In genomic region chr10:26737730-26738129, GRCh38 we compare ENCODE assay signal across 1 cellular context.
TF ChIP-seq lines count a peak whose summit lies in the region.

No MANE protein-coding gene starts in this region.

TF ChIP-seq in GM12878, 131 proteins besides CTCF, POLR2A, EP300 and RAD21 (continued from another document):
- TF ChIP-seq ZNF687 (IDR thresholded peaks at IDR 0.05): peak; percentile 97
- peak; percentile 78 for TF ChIP-seq RUNX3 (IDR thresholded peaks at IDR 0.05; ENCODE audit: low read length)
- TF ChIP-seq, protein P1, sequence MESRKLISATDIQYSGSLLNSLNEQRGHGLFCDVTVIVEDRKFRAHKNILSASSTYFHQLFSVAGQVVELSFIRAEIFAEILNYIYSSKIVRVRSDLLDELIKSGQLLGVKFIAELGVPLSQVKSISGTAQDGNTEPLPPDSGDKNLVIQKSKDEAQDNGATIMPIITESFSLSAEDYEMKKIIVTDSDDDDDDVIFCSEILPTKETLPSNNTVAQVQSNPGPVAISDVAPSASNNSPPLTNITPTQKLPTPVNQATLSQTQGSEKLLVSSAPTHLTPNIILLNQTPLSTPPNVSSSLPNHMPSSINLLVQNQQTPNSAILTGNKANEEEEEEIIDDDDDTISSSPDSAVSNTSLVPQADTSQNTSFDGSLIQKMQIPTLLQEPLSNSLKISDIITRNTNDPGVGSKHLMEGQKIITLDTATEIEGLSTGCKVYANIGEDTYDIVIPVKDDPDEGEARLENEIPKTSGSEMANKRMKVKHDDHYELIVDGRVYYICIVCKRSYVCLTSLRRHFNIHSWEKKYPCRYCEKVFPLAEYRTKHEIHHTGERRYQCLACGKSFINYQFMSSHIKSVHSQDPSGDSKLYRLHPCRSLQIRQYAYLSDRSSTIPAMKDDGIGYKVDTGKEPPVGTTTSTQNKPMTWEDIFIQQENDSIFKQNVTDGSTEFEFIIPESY (IDR thresholded peaks at IDR 0.05): no peak
- no peak for TF ChIP-seq MYB (IDR thresholded peaks at IDR 0.05; ENCODE audit: borderline replicate concordance, low read depth, low read length)
- no peak; the same call in 1 of the 2 replicates for TF ChIP-seq POLR2AphosphoS5 (IDR thresholded peaks at IDR 0.05; ENCODE audit: low read length)
- peak in 1 of 2 experiments; percentile 66; a peak in 1 of 4 replicates for TF ChIP-seq SRF (IDR thresholded peaks at IDR 0.05; ENCODE audit: low read depth in 2 of 2, low read length in 2 of 2)
- no peak for TF ChIP-seq RFX5 (IDR thresholded peaks at IDR 0.05; ENCODE audit: low read depth, low read length)
